ENCODE assay signal across 13 cellular contexts in genomic region chr7:22049848-22050247, GRCh38.
DNase-seq lines count a peak whose midpoint lies in the region; ATAC-seq and TF ChIP-seq lines count a peak whose summit lies in the region.
"Had no signal": no experiment of that assay in that cellular context is flagged by ENCODE, and none has a peak within 500 bp of the region (broad histone marks: within the 10 kb centered on the region; RNA-seq: fewer than 3 reads in every experiment).

No MANE protein-coding gene starts in this region.

- no peak overlapping the region for H2BK20ac ChIP-seq in H9 (ENCODE audit: low read depth, low read length, poor library complexity, severe bottlenecking)

- peaks cover 5 to 6% of the 10 kb centered on the region in 2 experiments; a peak in 4 of 5 replicates for H3K9me3 Mint-ChIP-seq in H9
- H3K9me3 Mint-ChIP-seq: CD4-positive, CD25-positive, alpha-beta regulatory T cell had no signal

- H3K36me3 Mint-ChIP-seq in H9 (ENCODE audit: insufficient read depth in 1 of 3, low read depth in 3 of 3), result peaks cover 0 to 13% (median 4%) of the 10 kb centered on the region in 3 experiments; a peak in 2 of 7 replicates
- H3K36me3 Mint-ChIP-seq: CD4-positive, CD25-positive, alpha-beta regulatory T cell had no signal

- no peak overlapping the region for H3K23ac ChIP-seq in H9 (ENCODE audit: insufficient read length, low read depth, low read length)

- no peak overlapping the region for H2AK5ac ChIP-seq in H9 (ENCODE audit: insufficient read length, low read length)

- no peak overlapping the region for H4K8ac ChIP-seq in H9 (replicated peaks; ENCODE audit: insufficient read length, low read depth, low read length)

- no peak overlapping the region for H3K9ac ChIP-seq in H9 (ENCODE audit: extremely low read depth, insufficient read length, low read length)
- H3K9ac ChIP-seq: BLaER1 treated with 17β-estradiol and CSF1 and Interleukin-3, amounts not matched to agents 10 nM and 100 nM had no signal

- no peaks in the 10 kb centered on the region; the same call in 1 of the 2 replicates for H3K27me3 Mint-ChIP-seq in H9 (ENCODE audit: low read depth)

- no peak overlapping the region for H3K4me3 Mint-ChIP-seq in H9
- H3K4me3 Mint-ChIP-seq: CD4-positive, CD25-positive, alpha-beta regulatory T cell had no signal

- H3K4ac ChIP-seq in H9 (ENCODE audit: low read depth, low read length), result no peak overlapping the region

- WGBS in H9 (ENCODE audit: extremely low coverage, insufficient read length, low lambda C conversion rate), result no CpG with 5 or more reads among the region's 10 CpGs
- WGBS in lower leg skin, 2 donors, result 70 to 75% methylated on average over 10 of the region's 10 CpGs

- DNase-seq in H9, result no peak
- DNase-seq in NCI-H526 (lab: John Stamatoyannopoulos, UW), result peak; percentile 78 to 80
- DNase-seq in left kidney (ENCODE audit: low read depth, low spot score), result peak; percentile 16
- DNase-seq in NCI-H748 (lab: John Stamatoyannopoulos, UW; ENCODE audit: unreplicated experiment), result no peak
- no peak for DNase-seq in DMS 273 treated with DMSO at 0.1 percent for 48 hours (lab: John Stamatoyannopoulos, UW)
- DNase-seq in lower leg skin (ENCODE audit: low spot score in 2 of 2), result no peak
- DNase-seq: AML-193; CD4-positive, CD25-positive, alpha-beta regulatory T cell; DMS79; EL had no signal

- H3K27ac ChIP-seq in H9 (ENCODE audit: insufficient read length, low read depth, low read length), result no peak overlapping the region
- H3K27ac ChIP-seq: BLaER1 treated with 17β-estradiol and CSF1 and Interleukin-3, amounts not matched to agents 10 nM and 100 nM; HL-60 had no signal

- no peak overlapping the region for H2BK120ac ChIP-seq in H9 (ENCODE audit: low read depth, low read length, poor library complexity, severe bottlenecking)

- no peak for TF ChIP-seq CTCF in H9 (conservative IDR thresholded peaks at IDR 0.05)
- no peak for TF ChIP-seq CTCF in lower leg skin (IDR thresholded peaks at IDR 0.05)

- no peaks in the 10 kb centered on the region for H3K27me3 ChIP-seq in H9 (ENCODE audit: insufficient read depth, low read length)
- H3K27me3 ChIP-seq: BLaER1 treated with 17β-estradiol and CSF1 and Interleukin-3, amounts not matched to agents 10 nM and 100 nM had no signal

- no peak overlapping the region for H3K56ac ChIP-seq in H9 (ENCODE audit: insufficient read length, low read depth, low read length)

- H4K91ac ChIP-seq in H9 (ENCODE audit: insufficient read length, low read depth, low read length), result no peak overlapping the region

- no peaks in the 10 kb centered on the region for H3K23me2 ChIP-seq in H9 (ENCODE audit: insufficient read length, low read depth, low read length, poor library complexity, severe bottlenecking)

- H2BK15ac ChIP-seq in H9 (ENCODE audit: low read depth, low read length), result no peak overlapping the region

- ATAC-seq in GM18870 (IDR thresholded peaks at IDR 0.05; ENCODE audit: unreplicated experiment), result no peak

- H3K27ac Mint-ChIP-seq in H9, result peak overlapping the region in 2 of 3 experiments; percentile 17 to 45; a peak in 2 of 7 replicates
- H3K27ac Mint-ChIP-seq: CD4-positive, CD25-positive, alpha-beta regulatory T cell had no signal

- no peaks in the 10 kb centered on the region for H3K9me3 ChIP-seq in H9 (ENCODE audit: control insufficient read depth, low read depth, low read length)

- no peak overlapping the region for H3K18ac ChIP-seq in H9 (ENCODE audit: insufficient read length, low read depth, low read length)

- H2BK5ac ChIP-seq in H9 (ENCODE audit: insufficient read length, low read length), result no peak overlapping the region

- no peak overlapping the region for H3T11ph ChIP-seq in H9 (ENCODE audit: low read length)

- no peak overlapping the region for H3K4me2 ChIP-seq in H9 (ENCODE audit: insufficient read depth, insufficient read length, low read length)
- H3K4me2 ChIP-seq: BLaER1 treated with 17β-estradiol and CSF1 and Interleukin-3, amounts not matched to agents 10 nM and 100 nM had no signal

- H2AFZ ChIP-seq in H9 (ENCODE audit: low read length), result no peak overlapping the region

- no peak overlapping the region for H4K5ac ChIP-seq in H9 (ENCODE audit: insufficient read length, low read depth, low read length)

- no peaks in the 10 kb centered on the region for H3K79me1 ChIP-seq in H9 (ENCODE audit: insufficient read depth, low read depth, low read length, poor library complexity, severe bottlenecking)

- H3K14ac ChIP-seq in H9 (ENCODE audit: insufficient read depth, low read length), result no peak overlapping the region

- no peaks in the 10 kb centered on the region for H4K20me1 ChIP-seq in H9 (ENCODE audit: control insufficient read depth, insufficient read depth, insufficient read length)
- H4K20me1 ChIP-seq: BLaER1 treated with 17β-estradiol and CSF1 and Interleukin-3, amounts not matched to agents 10 nM and 100 nM had no signal

- no peak overlapping the region for H3K4me3 ChIP-seq in lower leg skin (ENCODE audit: low read depth, poor library complexity, severe bottlenecking)
- H3K4me3 ChIP-seq: BLaER1 treated with 17β-estradiol and CSF1 and Interleukin-3, amounts not matched to agents 10 nM and 100 nM had no signal

- peaks cover 31 to 33% of the 10 kb centered on the region in 2 experiments for H3K4me1 Mint-ChIP-seq in H9
- H3K4me1 Mint-ChIP-seq: CD4-positive, CD25-positive, alpha-beta regulatory T cell had no signal

- H3K79me2 ChIP-seq in H9 (ENCODE audit: insufficient read depth, low read length), result no peaks in the 10 kb centered on the region

- H2BK12ac ChIP-seq in H9 (ENCODE audit: insufficient read length, low read depth, low read length), result no peak overlapping the region

- peaks cover 2% of the 10 kb centered on the region; the same call in 1 of the 2 replicates for H3K4me1 ChIP-seq in H9 (ENCODE audit: insufficient read depth, low read length)
- H3K4me1 ChIP-seq: BLaER1 treated with 17β-estradiol and CSF1 and Interleukin-3, amounts not matched to agents 10 nM and 100 nM had no signal

- TF ChIP-seq POLR2A in lower leg skin (IDR thresholded peaks at IDR 0.05), result no peak

- intact Hi-C loops in lower leg skin (cut with DNase I; ENCODE audit: low total_unique reads), result loop anchor here (1.0 kb wide), 1 partner anchor 19 kb away; no protein-coding TSS in a partner anchor

Comparison
In these comparisons a context has a peak if more than half of its experiments do, and no peak if none do; other contexts are left out.
1. DNase-seq: peak in NCI-H526 (2 of 2) and left kidney (single experiment); none in H9 (single experiment), NCI-H748 (single experiment), DMS 273 treated with DMSO at 0.1 percent for 48 hours (single experiment) and lower leg skin (0 of 2).